14 cellular contexts compared by ENCODE assay signal in the genomic region with DNA sequence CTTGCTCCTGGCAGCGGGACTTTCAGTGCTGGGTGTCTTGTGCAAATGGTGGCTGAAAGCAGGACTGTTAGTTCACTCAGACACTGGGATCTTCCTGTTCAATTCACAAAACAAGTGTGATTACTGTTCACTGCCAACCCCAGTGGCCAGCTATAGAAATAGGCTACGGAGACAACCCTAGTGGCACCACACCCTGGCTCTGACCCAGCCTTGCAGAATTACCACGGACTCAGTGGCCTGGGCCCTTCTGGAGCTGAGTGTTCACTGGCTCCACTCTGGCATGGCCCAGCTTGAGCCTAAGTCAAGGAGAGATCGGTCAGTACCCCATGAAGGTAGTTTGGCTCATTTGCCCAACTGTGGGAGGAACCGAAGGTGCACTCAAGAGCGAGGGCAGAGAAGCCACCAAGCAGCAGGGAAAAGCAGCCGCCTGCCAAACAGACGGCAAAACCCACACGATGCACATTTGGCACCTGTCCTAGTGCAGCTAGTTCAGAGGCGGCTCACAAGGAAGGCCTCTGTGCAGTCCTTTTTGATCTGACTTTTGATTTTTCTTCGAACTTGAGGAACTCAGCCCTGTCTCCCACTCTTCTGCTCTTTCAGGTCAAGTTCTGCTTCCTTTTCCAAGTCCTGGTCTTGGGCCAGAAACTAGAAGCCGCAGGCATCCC. TPM values are rescaled to one million over a fixed set of nuclear protein-coding genes. Genes with fewer than 3 reads are reported as not detected.
DNase-seq lines count a peak whose midpoint lies in the region; ATAC-seq and TF ChIP-seq lines count a peak whose summit lies in the region.
"Had no signal": no experiment of that assay in that cellular context is flagged by ENCODE, and none has a peak within 500 bp of the region (broad histone marks: within the 10 kb centered on the region; RNA-seq: fewer than 3 reads in every experiment).

No MANE protein-coding gene starts in this region.

- peaks cover 35% of the 10 kb centered on the region for H3K4me1 Mint-ChIP-seq in activated CD4-positive, alpha-beta T cell treated with anti-CD3 and anti-CD28 coated beads for 36 hours
- peaks cover 13% of the 10 kb centered on the region for H3K4me1 Mint-ChIP-seq in glutamatergic neuron (ENCODE audit: low read depth, unreplicated experiment)

- no peak for ATAC-seq in activated CD4-positive, alpha-beta T cell treated with anti-CD3 and anti-CD28 coated beads for 36 hours
- no peak for ATAC-seq in GM18870 (IDR thresholded peaks at IDR 0.05; ENCODE audit: unreplicated experiment)
- ATAC-seq: left lung had no signal

- intact Hi-C loops in activated CD4-positive, alpha-beta T cell treated with anti-CD3 and anti-CD28 coated beads for 36 hours (cut with DNase I, micrococcal nuclease): no loop called here

- H3K4me3 Mint-ChIP-seq in activated CD4-positive, alpha-beta T cell treated with anti-CD3 and anti-CD28 coated beads for 36 hours: no peak overlapping the region
- H3K4me3 Mint-ChIP-seq in glutamatergic neuron (ENCODE audit: unreplicated experiment): no peak overlapping the region
- H3K4me3 Mint-ChIP-seq: activated naive CD4-positive, alpha-beta T cell treated with anti-CD3 and anti-CD28 coated beads for 36 hours had no signal

- DNase-seq in activated CD4-positive, alpha-beta T cell treated with anti-CD3 and anti-CD28 coated beads for 36 hours: no peak
- DNase-seq in activated CD4-positive, alpha-beta T cell treated with anti-CD3 and anti-CD28 coated beads for 48 hours: no peak
- peak; percentile 84 for DNase-seq in cerebellar cortex (ENCODE audit: low spot score)
- DNase-seq in middle frontal gyrus (ENCODE audit: extremely low spot score, low spot score): peak; percentile 22
- DNase-seq in superior temporal gyrus (ENCODE audit: extremely low spot score): peak; percentile 67
- DNase-seq in glutamatergic neuron: no peak
- no peak for DNase-seq in NCI-H748 (lab: John Stamatoyannopoulos, UW; ENCODE audit: unreplicated experiment)
- DNase-seq: activated CD4-positive, alpha-beta T cell treated with anti-CD3 and anti-CD28 coated beads, Interleukin-2, amount 50 U/mL, for 48 hours; activated naive CD4-positive, alpha-beta T cell treated with anti-CD3 and anti-CD28 coated beads for 36 hours; foreskin melanocyte; KBM-7; left lung; NCI-H2107 had no signal

- POLR2A ChIA-PET in activated CD4-positive, alpha-beta T cell treated with anti-CD3 and anti-CD28 coated beads for 36 hours (lab: Charles Lee): interaction anchor here (1.3 to 1.8 kb wide), 3 partner anchors 11 to 13 kb away, joined by 4 to 6 read pairs (median 6); no protein-coding TSS in a partner anchor

- CTCF ChIA-PET in activated CD4-positive, alpha-beta T cell treated with anti-CD3 and anti-CD28 coated beads for 36 hours (lab: Charles Lee): no interaction called here

- no peaks in the 10 kb centered on the region for H3K27me3 Mint-ChIP-seq in activated CD4-positive, alpha-beta T cell treated with anti-CD3 and anti-CD28 coated beads for 36 hours
- H3K27me3 Mint-ChIP-seq in glutamatergic neuron (ENCODE audit: unreplicated experiment): peaks cover 7% of the 10 kb centered on the region

- H3K36me3 Mint-ChIP-seq in activated CD4-positive, alpha-beta T cell treated with anti-CD3 and anti-CD28 coated beads for 36 hours (ENCODE audit: low read depth): peaks cover 32% of the 10 kb centered on the region
- no peaks in the 10 kb centered on the region for H3K36me3 Mint-ChIP-seq in glutamatergic neuron (ENCODE audit: unreplicated experiment)

- TF ChIP-seq CTCF in glutamatergic neuron (IDR thresholded peaks at IDR 0.05; ENCODE audit: partially characterized antibody, unreplicated experiment): no peak

- H3K27ac Mint-ChIP-seq in activated CD4-positive, alpha-beta T cell treated with anti-CD3 and anti-CD28 coated beads for 36 hours: peak overlapping the region; percentile 55
- H3K27ac Mint-ChIP-seq in glutamatergic neuron (ENCODE audit: unreplicated experiment): no peak overlapping the region
- H3K27ac Mint-ChIP-seq: activated naive CD4-positive, alpha-beta T cell treated with anti-CD3 and anti-CD28 coated beads for 36 hours had no signal

- H3K9me3 Mint-ChIP-seq in activated CD4-positive, alpha-beta T cell treated with anti-CD3 and anti-CD28 coated beads for 36 hours (ENCODE audit: low read depth): no peaks in the 10 kb centered on the region
- peaks cover 9% of the 10 kb centered on the region for H3K9me3 Mint-ChIP-seq in glutamatergic neuron (ENCODE audit: unreplicated experiment)
- H3K9me3 Mint-ChIP-seq: activated naive CD4-positive, alpha-beta T cell treated with anti-CD3 and anti-CD28 coated beads for 36 hours had no signal

RNA-seq across cellular contexts. Expression of a gene that starts 5.9 kb away (rescaled TPM):
- total RNA-seq in activated CD4-positive, alpha-beta T cell treated with anti-CD3 and anti-CD28 coated beads for 36 hours: 10 to 100 TPM; 21.0 to 23.1 TPM
- total RNA-seq in glutamatergic neuron (ENCODE audit: unreplicated experiment): 35.7 TPM

RNA-seq across cellular contexts. Expression of a gene that starts 14.1 kb away (rescaled TPM):
- total RNA-seq in activated CD4-positive, alpha-beta T cell treated with anti-CD3 and anti-CD28 coated beads for 36 hours: 10 to 100 TPM; 11.7 to 11.9 TPM
- total RNA-seq in glutamatergic neuron (ENCODE audit: unreplicated experiment): 113 TPM

RNA-seq across cellular contexts. Expression of a gene that starts 59.9 kb away (rescaled TPM):
- 10 to 100 TPM; 52.5 to 71.6 TPM for total RNA-seq in activated CD4-positive, alpha-beta T cell treated with anti-CD3 and anti-CD28 coated beads for 36 hours
- total RNA-seq in glutamatergic neuron (ENCODE audit: unreplicated experiment): 61.9 TPM

Comparison
In these comparisons a context has a peak if more than half of its experiments do, and no peak if none do; other contexts are left out.
1. DNase-seq: peak in cerebellar cortex (single experiment), middle frontal gyrus (single experiment) and superior temporal gyrus (single experiment); none in activated CD4-positive, alpha-beta T cell treated with anti-CD3 and anti-CD28 coated beads for 36 hours (single experiment), activated CD4-positive, alpha-beta T cell treated with anti-CD3 and anti-CD28 coated beads for 48 hours (single experiment), glutamatergic neuron (single experiment) and NCI-H748 (single experiment).